24 cellular contexts compared by ENCODE assay signal in the genomic region with DNA sequence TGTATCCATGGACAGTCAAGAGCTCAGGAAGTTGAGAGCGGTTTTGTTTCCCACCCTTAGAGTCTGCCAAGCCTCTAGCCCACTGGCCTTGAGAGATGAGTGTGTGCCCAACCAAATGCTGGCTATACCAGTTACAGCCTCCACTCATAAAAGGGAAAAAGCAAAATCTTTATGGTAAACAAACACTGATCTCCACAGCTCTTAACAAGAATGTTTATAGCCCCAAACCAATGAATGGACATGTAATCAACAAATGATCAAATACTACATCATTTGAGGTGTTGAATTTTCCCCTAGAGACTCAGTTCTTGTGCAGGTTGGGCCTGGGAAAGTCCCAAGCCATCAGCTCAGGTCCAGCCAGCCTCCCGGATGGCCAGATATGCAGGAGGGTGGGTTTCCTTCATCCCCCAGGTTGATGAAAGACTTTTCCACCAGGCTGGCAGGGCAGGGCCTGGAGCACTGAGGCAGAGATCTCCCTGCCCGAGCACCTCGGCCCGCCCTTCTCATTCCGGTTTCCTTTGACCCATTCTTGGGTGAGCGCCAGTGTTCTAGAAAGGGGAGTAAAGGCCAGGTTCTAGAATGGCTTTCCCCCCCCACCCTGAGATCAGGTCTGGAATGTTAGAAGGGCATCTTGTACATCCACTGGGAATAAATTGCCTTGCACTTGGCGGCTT. TPM values are rescaled to one million over a fixed set of nuclear protein-coding genes. Genes with fewer than 3 reads are reported as not detected.
DNase-seq lines count a peak whose midpoint lies in the region; FAIRE-seq lines count a peak whose summit lies in the region.
"Had no signal": no experiment of that assay in that cellular context is flagged by ENCODE, and none has a peak within 500 bp of the region (broad histone marks: within the 10 kb centered on the region; RNA-seq: fewer than 3 reads in every experiment).

No MANE protein-coding gene starts in this region.

- peaks cover 3% of the 10 kb centered on the region for H3K36me3 Mint-ChIP-seq in activated naive CD4-positive, alpha-beta T cell treated with anti-CD3 and anti-CD28 coated beads, Interleukin-2, amount 10 ng/mL, durations not matched to agents 7 days and 5 days
- H3K36me3 Mint-ChIP-seq in activated naive CD4-positive, alpha-beta T cell treated with anti-CD3 and anti-CD28 coated beads for 36 hours (ENCODE audit: low read depth) = peaks cover 3% of the 10 kb centered on the region

- H3K4me3 Mint-ChIP-seq in activated naive CD4-positive, alpha-beta T cell treated with anti-CD3 and anti-CD28 coated beads, Interleukin-2, amount 10 ng/mL, durations not matched to agents 7 days and 5 days = no peak overlapping the region
- H3K4me3 Mint-ChIP-seq in activated naive CD4-positive, alpha-beta T cell treated with anti-CD3 and anti-CD28 coated beads for 36 hours = no peak overlapping the region
- H3K4me3 Mint-ChIP-seq: CD8-positive, alpha-beta T cell had no signal

- H3K9me3 Mint-ChIP-seq in activated naive CD4-positive, alpha-beta T cell treated with anti-CD3 and anti-CD28 coated beads, Interleukin-2, amount 10 ng/mL, durations not matched to agents 7 days and 5 days = no peaks in the 10 kb centered on the region
- no peaks in the 10 kb centered on the region for H3K9me3 Mint-ChIP-seq in activated naive CD4-positive, alpha-beta T cell treated with anti-CD3 and anti-CD28 coated beads for 36 hours
- H3K9me3 Mint-ChIP-seq: CD8-positive, alpha-beta T cell had no signal

- no peak overlapping the region for H3K27ac ChIP-seq in small intestine (ENCODE audit: low read depth in 1 of 2, low read length in 1 of 2)
- H3K27ac ChIP-seq: SJCRH30 had no signal

- H3K4me1 Mint-ChIP-seq in activated naive CD4-positive, alpha-beta T cell treated with anti-CD3 and anti-CD28 coated beads, Interleukin-2, amount 10 ng/mL, durations not matched to agents 7 days and 5 days = peaks cover 21% of the 10 kb centered on the region
- H3K4me1 Mint-ChIP-seq in activated naive CD4-positive, alpha-beta T cell treated with anti-CD3 and anti-CD28 coated beads for 36 hours (ENCODE audit: low read depth) = peaks cover 12% of the 10 kb centered on the region

- DNase-seq in activated naive CD4-positive, alpha-beta T cell treated with anti-CD3 and anti-CD28 coated beads, Interleukin-2, amount 10 ng/mL, durations not matched to agents 7 days and 5 days = peak; percentile 10
- DNase-seq in activated naive CD4-positive, alpha-beta T cell treated with anti-CD3 and anti-CD28 coated beads for 36 hours = no peak
- DNase-seq in amniotic epithelial cell (ENCODE audit: low read depth) = peak; percentile 25
- DNase-seq in medulla oblongata (ENCODE audit: extremely low spot score) = peak; percentile 29
- peak; percentile 50 for DNase-seq in small intestine
- DNase-seq in NCI-H526 treated with DMSO at 0.1 percent for 48 hours (lab: John Stamatoyannopoulos, UW) = no peak
- no peak for DNase-seq in DMS153 (lab: John Stamatoyannopoulos, UW)
- no peak for DNase-seq in NAMALWA (ENCODE audit: low spot score)
- DNase-seq: 8988T; AML-193; Calu3; CD8-positive, alpha-beta T cell; KG1; NCI-H1105; NCI-H146; NCI-H2029; NCI-H2227 treated with DMSO at 0.1 percent for 48 hours; NCI-H524; SJCRH30 had no signal

- H3K4me3 ChIP-seq in small intestine (ENCODE audit: low read depth in 1 of 2, low read length in 2 of 2) = no peak overlapping the region
- H3K4me3 ChIP-seq: SJCRH30 had no signal

- no peak for FAIRE-seq in small intestine (lab: Jason Lieb, UNC)
- FAIRE-seq: G401.6, GM19239, H1 had no signal

- H3K9me3 ChIP-seq in small intestine (ENCODE audit: control insufficient read depth, low read depth) = no peaks in the 10 kb centered on the region
- H3K9me3 ChIP-seq: SJCRH30 had no signal

- H3K27me3 ChIP-seq in small intestine (ENCODE audit: control insufficient read depth in 2 of 2, insufficient read depth in 2 of 2, low read length in 2 of 2) = no peaks in the 10 kb centered on the region
- H3K27me3 ChIP-seq: SJCRH30 had no signal

- no peaks in the 10 kb centered on the region for H3K36me3 ChIP-seq in small intestine (ENCODE audit: control insufficient read depth in 2 of 2, insufficient read depth in 2 of 2, low read length in 2 of 2)
- H3K36me3 ChIP-seq: SJCRH30 had no signal

- peaks cover 0 to 10% of the 10 kb centered on the region in 2 donors for H3K4me1 ChIP-seq in small intestine (ENCODE audit: control insufficient read depth in 2 of 2, insufficient read depth in 1 of 2, low read depth in 1 of 2, low read length in 1 of 2)

- intact Hi-C loops in activated naive CD4-positive, alpha-beta T cell treated with anti-CD3 and anti-CD28 coated beads for 36 hours (cut with micrococcal nuclease) = no loop called here

- CTCF ChIA-PET in activated naive CD4-positive, alpha-beta T cell treated with anti-CD3 and anti-CD28 coated beads, Interleukin-2, amount 10 ng/mL, durations not matched to agents 7 days and 5 days (lab: Charles Lee) = interaction anchor here (0.9 to 1.5 kb wide), 3 partner anchors 10 to 232 kb away, joined by 3 to 5 read pairs (median 4); a partner anchor contains a TSS
- CTCF ChIA-PET in activated naive CD4-positive, alpha-beta T cell treated with anti-CD3 and anti-CD28 coated beads for 36 hours (lab: Charles Lee) = no interaction called here

- H3K27me3 Mint-ChIP-seq in activated naive CD4-positive, alpha-beta T cell treated with anti-CD3 and anti-CD28 coated beads, Interleukin-2, amount 10 ng/mL, durations not matched to agents 7 days and 5 days = peaks cover 58% of the 10 kb centered on the region
- H3K27me3 Mint-ChIP-seq in activated naive CD4-positive, alpha-beta T cell treated with anti-CD3 and anti-CD28 coated beads for 36 hours (ENCODE audit: low read depth) = peaks cover 2% of the 10 kb centered on the region

- WGBS in small intestine, 3 donors = 41 to 69% (median 62%) methylated on average over 8 of the region's 8 CpGs

- no peak overlapping the region for H3K27ac Mint-ChIP-seq in activated naive CD4-positive, alpha-beta T cell treated with anti-CD3 and anti-CD28 coated beads, Interleukin-2, amount 10 ng/mL, durations not matched to agents 7 days and 5 days
- H3K27ac Mint-ChIP-seq in activated naive CD4-positive, alpha-beta T cell treated with anti-CD3 and anti-CD28 coated beads for 36 hours = no peak overlapping the region
- H3K27ac Mint-ChIP-seq: CD8-positive, alpha-beta T cell had no signal

RNA-seq across cellular contexts. Expression of a gene that starts 3.9 kb away (rescaled TPM):
- 100 to 1,000 TPM; 170 to 176 TPM for total RNA-seq in activated naive CD4-positive, alpha-beta T cell treated with anti-CD3 and anti-CD28 coated beads for 36 hours
- polyA plus RNA-seq in small intestine = 10 to 100 TPM; 19.9 to 42.1 (median 25.4) TPM

RNA-seq across cellular contexts. Expression of a gene that starts 12.2 kb away (rescaled TPM):
- not detected for total RNA-seq in activated naive CD4-positive, alpha-beta T cell treated with anti-CD3 and anti-CD28 coated beads for 36 hours
- polyA plus RNA-seq in small intestine = 1 to 10 TPM in 1 of 3 donors, under 1 TPM in 1, not detected in 1; 0.45 to 1.3 TPM
- total RNA-seq: Calu3; CD8-positive, alpha-beta T cell had no signal

RNA-seq across cellular contexts. Expression of a gene that starts 44.4 kb away (rescaled TPM):
- total RNA-seq in activated naive CD4-positive, alpha-beta T cell treated with anti-CD3 and anti-CD28 coated beads for 36 hours = 10 to 100 TPM; 54.9 to 55.4 TPM
- 1 to 10 TPM in 1 of 3 donors, under 1 TPM in 2; 0.27 to 9.5 (median 0.45) TPM for polyA plus RNA-seq in small intestine

RNA-seq across cellular contexts. Expression of a gene that starts 55.5 kb away (rescaled TPM):
- total RNA-seq in activated naive CD4-positive, alpha-beta T cell treated with anti-CD3 and anti-CD28 coated beads for 36 hours = not detected
- 1 to 10 TPM in 2 of 3 donors, not detected in 1; 1.5 to 6.5 TPM for polyA plus RNA-seq in small intestine
- total RNA-seq: Calu3; CD8-positive, alpha-beta T cell; Daoy; H1; SJCRH30 had no signal
- polyA plus RNA-seq: AG04450, H1 had no signal

Comparison
In these comparisons a context has a peak if more than half of its experiments do, and no peak if none do; other contexts are left out.
1. DNase-seq: peak in activated naive CD4-positive, alpha-beta T cell treated with anti-CD3 and anti-CD28 coated beads, Interleukin-2, amount 10 ng/mL, durations not matched to agents 7 days and 5 days (single experiment), amniotic epithelial cell (single experiment), medulla oblongata (single experiment) and small intestine (single experiment); none in activated naive CD4-positive, alpha-beta T cell treated with anti-CD3 and anti-CD28 coated beads for 36 hours (single experiment), NCI-H526 treated with DMSO at 0.1 percent for 48 hours (single experiment), DMS153 (single experiment) and NAMALWA (single experiment).